In the genomic region with DNA sequence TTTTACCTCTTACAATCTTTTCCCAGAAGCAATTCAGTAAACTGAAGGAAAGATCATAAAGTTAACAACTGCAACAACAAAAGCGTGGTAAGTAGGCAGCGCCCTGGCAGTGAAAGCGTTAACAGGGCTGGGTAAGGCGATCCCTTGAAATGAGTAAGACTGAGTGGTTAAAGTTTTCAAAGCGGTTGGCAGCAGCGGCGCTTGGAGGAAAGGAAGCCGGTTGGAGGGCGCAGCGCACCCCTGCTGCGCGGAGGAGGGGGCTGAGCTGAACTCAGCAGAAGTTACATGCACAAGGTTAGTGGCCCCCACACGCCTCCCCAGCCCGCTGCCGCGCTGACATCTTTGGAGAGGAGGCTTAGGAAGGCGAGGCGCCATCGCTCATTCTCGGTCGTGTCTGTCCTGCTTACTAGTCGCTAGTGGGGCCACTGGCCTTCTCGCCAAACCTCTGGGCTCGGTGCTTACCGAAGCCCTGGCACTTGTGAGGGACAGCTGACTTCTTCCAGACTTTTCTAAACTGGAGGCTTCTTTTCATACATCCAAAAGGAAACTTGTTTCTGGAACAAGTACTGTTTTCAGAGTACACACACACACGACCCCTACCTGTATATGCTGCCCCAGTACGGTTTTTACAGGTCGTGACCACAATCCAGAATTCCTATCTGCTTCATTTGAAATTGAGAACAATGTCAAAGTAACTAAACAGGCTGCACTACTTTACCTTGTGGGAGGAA, we compare ENCODE assay signal across 7 cellular contexts. TPM values are rescaled to one million over a fixed set of nuclear protein-coding genes. Genes with fewer than 3 reads are reported as not detected.
DNase-seq lines count a peak whose midpoint lies in the region; ATAC-seq and TF ChIP-seq lines count a peak whose summit lies in the region.

A gene with protein sequence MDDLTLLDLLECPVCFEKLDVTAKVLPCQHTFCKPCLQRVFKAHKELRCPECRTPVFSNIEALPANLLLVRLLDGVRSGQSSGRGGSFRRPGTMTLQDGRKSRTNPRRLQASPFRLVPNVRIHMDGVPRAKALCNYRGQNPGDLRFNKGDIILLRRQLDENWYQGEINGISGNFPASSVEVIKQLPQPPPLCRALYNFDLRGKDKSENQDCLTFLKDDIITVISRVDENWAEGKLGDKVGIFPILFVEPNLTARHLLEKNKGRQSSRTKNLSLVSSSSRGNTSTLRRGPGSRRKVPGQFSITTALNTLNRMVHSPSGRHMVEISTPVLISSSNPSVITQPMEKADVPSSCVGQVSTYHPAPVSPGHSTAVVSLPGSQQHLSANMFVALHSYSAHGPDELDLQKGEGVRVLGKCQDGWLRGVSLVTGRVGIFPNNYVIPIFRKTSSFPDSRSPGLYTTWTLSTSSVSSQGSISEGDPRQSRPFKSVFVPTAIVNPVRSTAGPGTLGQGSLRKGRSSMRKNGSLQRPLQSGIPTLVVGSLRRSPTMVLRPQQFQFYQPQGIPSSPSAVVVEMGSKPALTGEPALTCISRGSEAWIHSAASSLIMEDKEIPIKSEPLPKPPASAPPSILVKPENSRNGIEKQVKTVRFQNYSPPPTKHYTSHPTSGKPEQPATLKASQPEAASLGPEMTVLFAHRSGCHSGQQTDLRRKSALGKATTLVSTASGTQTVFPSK (plus strand): TSS at position 178 of the 731 bp plus-strand sequence. CDS start 1,351 bp downstream, outside the sequence.

- H3K9ac ChIP-seq in HCT116 (ENCODE audit: low read length), result peak within 1 kb of the TSS; percentile 64

- DNase-seq in HCT116 (ENCODE audit: low read depth, low spot score) (peak; percentile 85), Peyer's patch (peak in 2 of 3 donors; percentile 82 to 85), chondrocyte (ENCODE audit: low spot score) (peak; percentile 92), left kidney (ENCODE audit: low read depth, low spot score) (peak; percentile 94), medulla oblongata (ENCODE audit: extremely low spot score) (no peak), DMS79 (lab: John Stamatoyannopoulos, UW) (no peak)
- peak; percentile 20 for DNase-seq in stimulated activated naive CD8-positive, alpha-beta T cell treated with anti-CD3 and anti-CD28 coated beads, Interleukin-15, Interleukin-2, amounts not matched to agents 100 U/mL and 50 U/mL, for 24 hours

- peak; percentile 54 for ATAC-seq in HCT116
- ATAC-seq in stimulated activated naive CD8-positive, alpha-beta T cell treated with anti-CD3 and anti-CD28 coated beads, Interleukin-15, Interleukin-2, amounts not matched to agents 100 U/mL and 50 U/mL, for 24 hours, result peak; percentile 34

- H3K9me3 ChIP-seq in HCT116 (ENCODE audit: control insufficient read depth in 1 of 2, insufficient read depth in 1 of 2, low read depth in 1 of 2, low read length in 2 of 2) (no peaks in the 10 kb centered on the region), Peyer's patch (no peaks in the 10 kb centered on the region)

- H3K9me2 ChIP-seq in HCT116 (ENCODE audit: insufficient read depth), result no peaks in the 10 kb centered on the region

- peaks cover 61 to 100% of the 10 kb centered on the region in 2 experiments for H3K4me1 ChIP-seq in HCT116 (ENCODE audit: control insufficient read depth in 1 of 2, insufficient read depth in 2 of 2, low read length in 2 of 2)
- peaks cover 0 to 15% (median 0%) of the 10 kb centered on the region in 4 donors for H3K4me1 ChIP-seq in Peyer's patch

- H3K79me2 ChIP-seq in HCT116 (ENCODE audit: insufficient read depth, low read length), result peaks cover 32% of the 10 kb centered on the region

- H3K4me3 ChIP-seq in HCT116 (replicated peaks in 1 of 2; ENCODE audit: low read depth in 1 of 2, low read length in 2 of 2) (peak within 1 kb of the TSS; percentile 60), Peyer's patch (peak within 1 kb of the TSS in 3 of 4 donors; percentile 28 to 81 (median 66))

- TF ChIP-seq POLR2A in HCT116 (IDR thresholded peaks at IDR 0.05; ENCODE audit: borderline replicate concordance, extremely low read depth, insufficient read depth, insufficient read length) (peak; percentile 69), Peyer's patch (IDR thresholded peaks at IDR 0.05) (peak; percentile 57 to 80)

- H3K4me1 Mint-ChIP-seq in chondrocyte (ENCODE audit: low read depth), result peaks cover 35% of the 10 kb centered on the region

- TSS peak; percentile 57 for BruUV-seq in HCT116 (replicated peaks; lab: Mats Ljungman, UMichigan)

- H3K9me3 Mint-ChIP-seq in chondrocyte (ENCODE audit: low read depth), result no peaks in the 10 kb centered on the region

- H3K4me3 Mint-ChIP-seq in chondrocyte (ENCODE audit: unreplicated experiment), result peak within 1 kb of the TSS; percentile 75

- H3K27me3 Mint-ChIP-seq in chondrocyte (ENCODE audit: low read depth), result no peaks in the 10 kb centered on the region

- CTCF ChIA-PET in HCT116 (lab: Charles Lee), result interaction anchor here (2.3 kb wide), 1 partner anchor 10 kb away, joined by 6 read pairs; no protein-coding TSS in a partner anchor

- RAD21 ChIA-PET in HCT116 (lab: Charles Lee; ENCODE audit: low non-redundant PET in 1 of 2, low total read pairs in 2 of 2, uncharacterized antibody in 2 of 2, unreplicated experiment in 2 of 2), result no interaction called here

- POLR2A ChIA-PET in HCT116 (lab: Charles Lee), result interaction anchor here (1.2 to 1.7 kb wide), 2 partner anchors 28 to 40 kb away, joined by 3 to 4 read pairs; no protein-coding TSS in a partner anchor

- H3K36me3 ChIP-seq in HCT116 (ENCODE audit: control insufficient read depth in 1 of 2, insufficient read depth in 2 of 2, low read length in 2 of 2), result no peaks in the 10 kb centered on the region
- H3K36me3 ChIP-seq in Peyer's patch, result no peaks in the 10 kb centered on the region

- H2AFZ ChIP-seq in HCT116 (ENCODE audit: low read depth, low read length, poor library complexity, severe bottlenecking), result peak within 1 kb of the TSS; percentile 87

- H3K27ac ChIP-seq in HCT116 (ENCODE audit: low read depth, low read length) (peak within 1 kb of the TSS; percentile 86), Peyer's patch (peak within 1 kb of the TSS in 3 of 4 donors; percentile 52 to 82 (median 71))

- no peaks in the 10 kb centered on the region for H3K27me3 ChIP-seq in HCT116 (ENCODE audit: insufficient read depth, low read length)
- H3K27me3 ChIP-seq in Peyer's patch, result no peaks in the 10 kb centered on the region

- peak within 1 kb of the TSS; percentile 60 for H3K27ac Mint-ChIP-seq in chondrocyte (ENCODE audit: unreplicated experiment)

- no peaks in the 10 kb centered on the region for H3K36me3 Mint-ChIP-seq in chondrocyte (ENCODE audit: low read depth)

- no peak for TF ChIP-seq RAD21 in HCT116 (IDR thresholded peaks at IDR 0.05; ENCODE audit: low read depth)

- no peak for TF ChIP-seq CTCF in HCT116 (IDR thresholded peaks at IDR 0.05 in 2 of 3, conservative IDR thresholded peaks at IDR 0.05 in 1 of 3; ENCODE audit: borderline replicate concordance in 1 of 3, insufficient read depth in 1 of 3, low read depth in 2 of 3, low read length in 2 of 3)
- no peak for TF ChIP-seq CTCF in Peyer's patch (IDR thresholded peaks at IDR 0.05)
- no peak for TF ChIP-seq CTCF in chondrocyte (IDR thresholded peaks at IDR 0.05)

- peak within 1 kb of the TSS; percentile 84 for H3K4me2 ChIP-seq in HCT116 (ENCODE audit: low read length)

- H4K20me1 ChIP-seq in HCT116 (ENCODE audit: insufficient read depth), result no peaks in the 10 kb centered on the region

- intact Hi-C loops in HCT116 (cut with micrococcal nuclease), result loop anchor here (10.0 kb wide), 2 partner anchors 102 to 508 kb away; a partner anchor contains a TSS

TF ChIP-seq in HCT116, 20 proteins besides CTCF, POLR2A, EP300 and RAD21:
- TF ChIP-seq POLR2AphosphoS5 (IDR thresholded peaks at IDR 0.05; ENCODE audit: low read depth, low read length) (peak; percentile 87), YY1 (IDR thresholded peaks at IDR 0.05; ENCODE audit: extremely low read depth, insufficient replicate concordance, low read depth, low read length) (peak; percentile 22), SIN3A (IDR thresholded peaks at IDR 0.05; ENCODE audit: low read depth) (no peak), TCF7L2 (IDR thresholded peaks at IDR 0.05; ENCODE audit: borderline replicate concordance, extremely low read depth, insufficient read depth, insufficient read length) (peak; percentile 95), CEBPB (IDR thresholded peaks at IDR 0.05; ENCODE audit: low read depth) (no peak), FOSL1 (IDR thresholded peaks at IDR 0.05; ENCODE audit: low read depth) (no peak)
- TF ChIP-seq, protein P1, sequence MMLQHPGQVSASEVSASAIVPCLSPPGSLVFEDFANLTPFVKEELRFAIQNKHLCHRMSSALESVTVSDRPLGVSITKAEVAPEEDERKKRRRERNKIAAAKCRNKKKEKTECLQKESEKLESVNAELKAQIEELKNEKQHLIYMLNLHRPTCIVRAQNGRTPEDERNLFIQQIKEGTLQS (IDR thresholded peaks at IDR 0.05), result no peak
- TF ChIP-seq, protein P2, sequence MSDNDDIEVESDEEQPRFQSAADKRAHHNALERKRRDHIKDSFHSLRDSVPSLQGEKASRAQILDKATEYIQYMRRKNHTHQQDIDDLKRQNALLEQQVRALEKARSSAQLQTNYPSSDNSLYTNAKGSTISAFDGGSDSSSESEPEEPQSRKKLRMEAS (IDR thresholded peaks at IDR 0.05), result no peak

RNA-seq across cellular contexts. Expression of the gene that starts here (rescaled TPM):
- total RNA-seq in HCT116 (2021; ENCODE audit: unreplicated experiment), result 14.3 TPM
- polyA plus RNA-seq in HCT116 (2012), result 4.5 and 7.1 TPM in 2 replicates
- 100 to 1,000 TPM in 2 of 4 donors, 10 to 100 TPM in 2; 39.6 to 118 (median 96.0) TPM for total RNA-seq in Peyer's patch
- 0.33 to 0.42 TPM (median 0.39 TPM) in 3 replicates for total RNA-seq in chondrocyte

Comparison
In these comparisons a context has a peak if more than half of its experiments do, and no peak if none do; other contexts are left out.
1. RNA of the gene that starts here (total RNA-seq): 39.6 to 118 TPM in Peyer's patch and 14.3 TPM in HCT116 (single experiment); 0.33 to 0.42 TPM in chondrocyte; every median in the first group is over 10 times any median in the second.
2. Peak in DNase-seq in chondrocyte; RNA of the gene not detected or under 1 TPM.
3. DNase-seq: peak in HCT116 (single experiment), Peyer's patch (2 of 3), left kidney (single experiment) and stimulated activated naive CD8-positive, alpha-beta T cell treated with anti-CD3 and anti-CD28 coated beads, Interleukin-15, Interleukin-2, amounts not matched to agents 100 U/mL and 50 U/mL, for 24 hours (single experiment); none in medulla oblongata (single experiment) and DMS79 (single experiment).